16 cellular contexts compared by ENCODE assay signal in the genomic region with DNA sequence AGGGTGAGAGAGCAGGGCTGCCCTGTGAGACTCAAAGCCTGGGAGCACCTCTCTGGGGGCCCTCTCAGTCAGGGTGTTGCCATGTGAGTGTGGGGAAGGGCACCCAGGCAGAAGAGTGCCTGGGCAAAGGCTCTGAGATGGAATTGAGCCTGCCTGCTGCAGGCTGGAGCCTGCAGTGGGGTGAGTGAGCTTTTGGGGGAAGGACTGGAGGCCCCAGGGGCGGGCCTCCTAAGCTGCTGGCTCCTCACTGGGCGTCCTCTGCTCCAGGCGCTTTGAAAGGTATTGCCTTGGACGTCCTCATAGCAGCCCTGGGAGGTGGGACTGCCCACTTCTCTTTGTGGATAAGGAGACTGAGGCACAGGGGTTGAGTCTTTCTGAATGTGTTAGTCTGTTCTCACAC.
A peak's percentile ranks its signal among the peaks of the same experiment; 100 is the strongest.
DNase-seq lines count a peak whose midpoint lies in the region; ATAC-seq and TF ChIP-seq lines count a peak whose summit lies in the region.
"Had no signal": no experiment of that assay in that cellular context is flagged by ENCODE, and none has a peak within 500 bp of the region (broad histone marks: within the 10 kb centered on the region; RNA-seq: fewer than 3 reads in every experiment).

No MANE protein-coding gene starts in this region.

- no peak overlapping the region for H3K9ac ChIP-seq in OCI-LY3 (ENCODE audit: low read length)
- no peak overlapping the region for H3K9ac ChIP-seq in trophoblast cell (ENCODE audit: low read length)
- H3K9ac ChIP-seq: parathyroid adenoma had no signal

- H3K14ac ChIP-seq in trophoblast cell (ENCODE audit: low read length) = no peak overlapping the region

- H4K91ac ChIP-seq in trophoblast cell (ENCODE audit: low read depth, low read length) = no peak overlapping the region

- H3K79me2 ChIP-seq in OCI-LY3 (ENCODE audit: low read length) (peaks cover 91% of the 10 kb centered on the region), trophoblast cell (ENCODE audit: control insufficient read depth, insufficient read depth, low read length, poor library complexity) (peaks cover 2% of the 10 kb centered on the region)

- H3K4me3 Mint-ChIP-seq in CD4-positive, alpha-beta memory T cell = peak overlapping the region in 2 of 8 donors; percentile 5 to 35
- peak overlapping the region in 1 of 2 donors; percentile 10 for H3K4me3 Mint-ChIP-seq in effector memory CD8-positive, alpha-beta T cell
- H3K4me3 Mint-ChIP-seq: mesothelial cell of epicardium had no signal

- no peak overlapping the region for H3K4me3 ChIP-seq in CD4-positive, alpha-beta memory T cell (ENCODE audit: low read length in 2 of 2)
- H3K4me3 ChIP-seq in OCI-LY3 (ENCODE audit: low read length) (no peak overlapping the region), trophoblast cell (ENCODE audit: low read depth, low read length) (no peak overlapping the region), H7 (ENCODE audit: insufficient read depth, low read depth, low read length) (no peak overlapping the region)
- H3K4me3 ChIP-seq: spleen had no signal

- no peaks in the 10 kb centered on the region for H3K9me3 ChIP-seq in CD4-positive, alpha-beta memory T cell (ENCODE audit: control insufficient read depth in 1 of 2, low read length in 2 of 2)
- peaks cover 7% of the 10 kb centered on the region; the same call in 1 of the 2 replicates for H3K9me3 ChIP-seq in OCI-LY3 (ENCODE audit: insufficient read depth, low read length)
- peaks cover 2% of the 10 kb centered on the region for H3K9me3 ChIP-seq in trophoblast cell (ENCODE audit: insufficient read depth, low read depth, low read length)

- no peak overlapping the region for H3K27ac ChIP-seq in CD4-positive, alpha-beta memory T cell (ENCODE audit: low read depth, low read length)
- peak overlapping the region; percentile 36 for H3K27ac ChIP-seq in OCI-LY3 (ENCODE audit: low read length)
- H3K27ac ChIP-seq in trophoblast cell (ENCODE audit: low read depth, low read length) = no peak overlapping the region
- H3K27ac ChIP-seq: C4-2B, parathyroid adenoma had no signal

- H3K4me2 ChIP-seq in OCI-LY3 (ENCODE audit: low read length) = no peak overlapping the region
- H3K4me2 ChIP-seq in trophoblast cell (ENCODE audit: low read length) = no peak overlapping the region

- H2BK12ac ChIP-seq in trophoblast cell (ENCODE audit: low read length) = no peak overlapping the region

- no peak for TF ChIP-seq CTCF in OCI-LY3 (IDR thresholded peaks at IDR 0.05; ENCODE audit: low read depth, low read length)

- peak overlapping the region; percentile 71 for H3K4ac ChIP-seq in trophoblast cell (ENCODE audit: low read depth, low read length)

- no peak overlapping the region for H2AK5ac ChIP-seq in trophoblast cell (ENCODE audit: low read length)

- H3K36me3 Mint-ChIP-seq in CD4-positive, alpha-beta memory T cell = peaks cover 12 to 35% of the 10 kb centered on the region in 2 donors
- peaks cover 26% of the 10 kb centered on the region for H3K36me3 Mint-ChIP-seq in effector memory CD8-positive, alpha-beta T cell (ENCODE audit: insufficient read depth)

- peaks cover 61% of the 10 kb centered on the region for H3K4me1 ChIP-seq in CD4-positive, alpha-beta memory T cell (ENCODE audit: insufficient read depth, low read length)
- H3K4me1 ChIP-seq in OCI-LY3 (ENCODE audit: low read length) (peaks cover 17% of the 10 kb centered on the region), trophoblast cell (ENCODE audit: control insufficient read depth in 1 of 2, insufficient read depth in 2 of 2, low read length in 2 of 2) (peaks cover 6 to 9% of the 10 kb centered on the region in 2 experiments)
- H3K4me1 ChIP-seq: parathyroid adenoma had no signal

- no peak overlapping the region for H4K12ac ChIP-seq in trophoblast cell (ENCODE audit: low read depth, low read length)

- peaks cover 55 to 87% (median 68%) of the 10 kb centered on the region in 4 donors for H3K4me1 Mint-ChIP-seq in CD4-positive, alpha-beta memory T cell
- peaks cover 61 to 68% of the 10 kb centered on the region in 2 donors for H3K4me1 Mint-ChIP-seq in effector memory CD8-positive, alpha-beta T cell (ENCODE audit: low read depth in 2 of 2)

- no CpG with 5 or more reads among the region's 4 CpGs for WGBS in trophoblast cell (ENCODE audit: extremely low coverage, insufficient coverage, insufficient read length)

- H2AFZ ChIP-seq in OCI-LY3 (ENCODE audit: low read depth, low read length) (no peak overlapping the region), trophoblast cell (ENCODE audit: insufficient read depth, low read length, poor library complexity) (no peak overlapping the region)
- H2AFZ ChIP-seq: parathyroid adenoma had no signal

- no peaks in the 10 kb centered on the region for H3K36me3 ChIP-seq in CD4-positive, alpha-beta memory T cell (ENCODE audit: insufficient read depth, low read length)
- H3K36me3 ChIP-seq in OCI-LY3 (replicated peaks; ENCODE audit: low read depth, low read length) (peaks cover 51% of the 10 kb centered on the region), trophoblast cell (ENCODE audit: control insufficient read depth in 1 of 2, insufficient read depth in 2 of 2, low read length in 2 of 2) (peaks cover 10 to 17% of the 10 kb centered on the region in 2 experiments), H7 (replicated peaks; ENCODE audit: control insufficient read depth, insufficient read depth, low read length) (no peaks in the 10 kb centered on the region; the same call in 1 of the 2 replicates)

- no peaks in the 10 kb centered on the region for H3K79me1 ChIP-seq in trophoblast cell (ENCODE audit: low read length)

- peaks cover 22% of the 10 kb centered on the region for H4K20me1 ChIP-seq in OCI-LY3 (ENCODE audit: insufficient read depth, low read length)

- H3K18ac ChIP-seq in trophoblast cell (ENCODE audit: low read length) = no peak overlapping the region

- CTCF ChIA-PET in CD4-positive, alpha-beta memory T cell (lab: Charles Lee; ENCODE audit: partially characterized antibody) = interaction anchor here (1.5 kb wide), 1 partner anchor 14 kb away, joined by 3 read pairs; no protein-coding TSS in a partner anchor

- POLR2A ChIA-PET in CD4-positive, alpha-beta memory T cell (lab: Charles Lee; ENCODE audit: partially characterized antibody) = interaction anchor here (1.8 to 2.0 kb wide), 2 partner anchors 7 to 9 kb away, joined by 7 to 10 read pairs; no protein-coding TSS in a partner anchor

- no peak overlapping the region for H3K23ac ChIP-seq in trophoblast cell (ENCODE audit: low read length)

- no peak overlapping the region for H4K8ac ChIP-seq in trophoblast cell (ENCODE audit: low read depth, low read length)

- ATAC-seq in effector memory CD8-positive, alpha-beta T cell (replicated peaks) = no peak
- no peak for ATAC-seq in GM19324 (IDR thresholded peaks at IDR 0.05; ENCODE audit: low FRiP score, unreplicated experiment)
- ATAC-seq: activated CD4-positive, CD25-positive, alpha-beta regulatory T cell treated with anti-CD3 and anti-CD28 coated beads, Interleukin-2, amount 50 U/mL, for 24 hours; Panc1 had no signal

- intact Hi-C loops in CD4-positive, alpha-beta memory T cell (cut with micrococcal nuclease) = no loop called here

- no peak overlapping the region for H2BK120ac ChIP-seq in trophoblast cell (ENCODE audit: insufficient read depth, low read length, poor library complexity)

- H3K27ac Mint-ChIP-seq in CD4-positive, alpha-beta memory T cell = peak overlapping the region; percentile 85 to 100 (median 99)
- H3K27ac Mint-ChIP-seq in effector memory CD8-positive, alpha-beta T cell = peak overlapping the region; percentile 69 to 97
- H3K27ac Mint-ChIP-seq: mesothelial cell of epicardium had no signal

- H3K27me3 Mint-ChIP-seq in CD4-positive, alpha-beta memory T cell = no peaks in the 10 kb centered on the region
- no peaks in the 10 kb centered on the region for H3K27me3 Mint-ChIP-seq in effector memory CD8-positive, alpha-beta T cell

- no peak overlapping the region for H2BK5ac ChIP-seq in trophoblast cell (ENCODE audit: low read depth, low read length, poor library complexity)

- no peak for DNase-seq in CD4-positive, alpha-beta memory T cell
- no peak for DNase-seq in effector memory CD8-positive, alpha-beta T cell
- DNase-seq in trophoblast cell (no peak), H7 (no peak), foreskin melanocyte (no peak)
- DNase-seq: NCI-H1930, NCI-H526, spleen, SW 1271 had no signal

- H3K27me3 ChIP-seq in CD4-positive, alpha-beta memory T cell (ENCODE audit: insufficient read depth, low read length) = no peaks in the 10 kb centered on the region
- H3K27me3 ChIP-seq in OCI-LY3 (ENCODE audit: low read depth, low read length) (no peaks in the 10 kb centered on the region), trophoblast cell (ENCODE audit: insufficient read depth, low read length) (no peaks in the 10 kb centered on the region), H7 (ENCODE audit: control insufficient read depth, insufficient read depth, low read length) (no peaks in the 10 kb centered on the region)
- H3K27me3 ChIP-seq: spleen had no signal

- H3K9me3 Mint-ChIP-seq in CD4-positive, alpha-beta memory T cell = peaks cover 0 to 1% (median 0%) of the 10 kb centered on the region in 8 donors
- no peaks in the 10 kb centered on the region for H3K9me3 Mint-ChIP-seq in effector memory CD8-positive, alpha-beta T cell
- H3K9me3 Mint-ChIP-seq: mesothelial cell of epicardium had no signal
